14 cellular contexts compared by ENCODE assay signal in the genomic region with DNA sequence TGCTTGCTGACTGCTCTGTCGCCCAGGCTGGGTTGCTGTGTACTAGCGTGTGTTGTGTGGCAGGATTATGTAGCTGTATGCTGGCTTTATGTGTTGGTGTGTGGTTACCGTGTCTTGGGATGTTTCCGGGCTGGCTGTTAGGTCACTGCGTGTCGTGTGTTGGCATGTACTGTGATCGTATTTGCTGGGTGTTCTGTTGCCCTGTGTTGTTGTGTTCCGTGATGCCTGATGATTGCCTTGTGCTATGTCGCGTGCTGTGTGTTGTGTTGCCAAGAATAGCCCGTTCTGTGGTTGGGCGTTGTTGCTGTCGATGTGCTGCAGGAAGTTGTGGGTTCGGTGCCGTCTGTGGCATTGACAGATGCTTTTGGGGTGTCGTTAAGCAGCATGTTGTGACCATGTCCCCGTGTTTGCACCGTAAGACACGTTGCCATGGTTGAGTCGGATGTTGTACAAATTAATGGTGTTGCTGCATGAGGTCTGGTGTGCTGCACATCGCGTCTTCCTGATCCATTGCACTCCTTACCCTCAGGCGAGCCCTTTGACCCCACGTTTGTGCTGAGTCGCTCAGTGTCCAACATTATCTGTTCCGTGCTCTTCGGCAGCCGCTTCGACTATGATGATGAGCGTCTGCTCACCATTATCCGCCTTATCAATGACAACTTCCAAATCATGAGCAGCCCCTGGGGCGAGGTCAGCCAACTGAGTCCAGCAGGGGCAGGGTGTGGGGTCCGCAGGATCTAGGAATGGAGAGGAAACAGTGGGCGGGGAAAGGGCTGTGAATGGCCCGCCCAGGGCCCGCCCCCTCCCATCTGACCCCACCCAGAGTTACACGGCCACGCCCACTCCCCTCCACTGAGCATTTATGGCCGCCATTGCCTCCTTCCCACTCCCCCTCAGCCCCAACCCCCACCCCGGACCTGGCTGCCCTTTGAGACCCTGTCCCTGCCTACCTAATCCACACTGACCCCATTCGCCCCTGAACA. TPM values are rescaled to one million over a fixed set of nuclear protein-coding genes. Genes with fewer than 3 reads are reported as not detected.
DNase-seq lines count a peak whose midpoint lies in the region; ATAC-seq and TF ChIP-seq lines count a peak whose summit lies in the region.
"Not testable (repeated sequence)": the region's sequence is repeated elsewhere in the genome, so short reads cannot be mapped to it uniquely, and the experiment has no call there.
"Had no signal": no experiment of that assay in that cellular context is flagged by ENCODE, and none has a peak within 500 bp of the region (broad histone marks: within the 10 kb centered on the region; RNA-seq: fewer than 3 reads in every experiment).

No MANE protein-coding gene starts in this region.

- not testable (repeated sequence) for DNase-seq in HCT116 (ENCODE audit: low read depth, low spot score); natural killer cell treated with Interleukin-12 subunit alpha and Interleukin-12 subunit beta and Interleukin-15 and Interleukin-18, amount 100 ng/mL, for 72 hours (ENCODE audit: low spot score)
- peak; percentile 41 to 82 (median 69) for DNase-seq in T-helper 1 cell
- DNase-seq in activated CD4-positive, alpha-beta memory T cell treated with anti-CD3 and anti-CD28 coated beads, Interleukin-2, amount 10 ng/mL, durations not matched to agents 7 days and 5 days: peak; percentile 88
- peak; percentile 65 for DNase-seq in effector CD4-positive, alpha-beta T cell
- DNase-seq in stimulated activated CD8-positive, alpha-beta memory T cell treated with anti-CD3 and anti-CD28 coated beads, Interleukin-15, amount 100 ng/mL, for 48 hours (ENCODE audit: low read depth in 2 of 2): peak; percentile 16 to 19

- ATAC-seq in HCT116: peak; percentile 61
- peak; percentile 85 for ATAC-seq in activated T-helper 17 cell treated with anti-CD3 and anti-CD28 coated beads, Interleukin-2, amount 50 U/mL, for 72 hours (replicated peaks)
- peak; percentile 72 to 80 for ATAC-seq in natural killer cell treated with Interleukin-12 subunit alpha and Interleukin-12 subunit beta and Interleukin-15 and Interleukin-18, amount 100 ng/mL, for 72 hours

- peaks cover 14% of the 10 kb centered on the region for H3K27me3 Mint-ChIP-seq in activated CD4-positive, alpha-beta memory T cell treated with anti-CD3 and anti-CD28 coated beads, Interleukin-2, amount 10 ng/mL, durations not matched to agents 7 days and 5 days
- H3K27me3 Mint-ChIP-seq in activated T-helper 17 cell treated with anti-CD3 and anti-CD28 coated beads, Interleukin-2, amount 50 U/mL, for 72 hours; natural killer cell treated with Interleukin-12 subunit alpha and Interleukin-12 subunit beta and Interleukin-15 and Interleukin-18, amount 100 ng/mL, for 72 hours: not testable (repeated sequence)

- TF ChIP-seq CTCF in HCT116 (IDR thresholded peaks at IDR 0.05 in 2 of 3, conservative IDR thresholded peaks at IDR 0.05 in 1 of 3; ENCODE audit: borderline replicate concordance in 1 of 3, insufficient read depth in 1 of 3, low read depth in 2 of 3, low read length in 2 of 3): not testable (repeated sequence)

- not testable (repeated sequence) for TF ChIP-seq POLR2A in HCT116 (IDR thresholded peaks at IDR 0.05; ENCODE audit: borderline replicate concordance, extremely low read depth, insufficient read depth, insufficient read length)

- CTCF ChIA-PET in HCT116 (lab: Charles Lee): not testable (repeated sequence)
- CTCF ChIA-PET in activated CD4-positive, alpha-beta memory T cell treated with anti-CD3 and anti-CD28 coated beads, Interleukin-2, amount 10 ng/mL, durations not matched to agents 7 days and 5 days (lab: Charles Lee): interaction anchor here (1.3 kb wide), 1 partner anchor 83 kb away, joined by 3 read pairs; no protein-coding TSS in a partner anchor

- TF ChIP-seq RAD21 in HCT116 (IDR thresholded peaks at IDR 0.05; ENCODE audit: low read depth): not testable (repeated sequence)

- peak overlapping the region; percentile 47 for H3K4me3 Mint-ChIP-seq in activated CD4-positive, alpha-beta memory T cell treated with anti-CD3 and anti-CD28 coated beads, Interleukin-2, amount 10 ng/mL, durations not matched to agents 7 days and 5 days
- H3K4me3 Mint-ChIP-seq in activated T-helper 17 cell treated with anti-CD3 and anti-CD28 coated beads, Interleukin-2, amount 50 U/mL, for 72 hours: peak overlapping the region; percentile 52
- H3K4me3 Mint-ChIP-seq in natural killer cell treated with Interleukin-12 subunit alpha and Interleukin-12 subunit beta and Interleukin-15 and Interleukin-18, amount 100 ng/mL, for 72 hours: peak overlapping the region; percentile 83

- not testable (repeated sequence) for BruUV-seq in HCT116 (replicated peaks; lab: Mats Ljungman, UMichigan)

- H3K4me1 ChIP-seq in HCT116 (ENCODE audit: control insufficient read depth in 1 of 2, insufficient read depth in 2 of 2, low read length in 2 of 2): not testable (repeated sequence)

- H3K9me2 ChIP-seq in HCT116 (ENCODE audit: insufficient read depth): not testable (repeated sequence)

- H3K27ac ChIP-seq in HCT116 (ENCODE audit: low read depth, low read length): not testable (repeated sequence)

- H3K4me1 Mint-ChIP-seq in activated CD4-positive, alpha-beta memory T cell treated with anti-CD3 and anti-CD28 coated beads, Interleukin-2, amount 10 ng/mL, durations not matched to agents 7 days and 5 days: peaks cover 32% of the 10 kb centered on the region
- peaks cover 10% of the 10 kb centered on the region for H3K4me1 Mint-ChIP-seq in activated T-helper 17 cell treated with anti-CD3 and anti-CD28 coated beads, Interleukin-2, amount 50 U/mL, for 72 hours
- peaks cover 34 to 43% of the 10 kb centered on the region in 2 donors for H3K4me1 Mint-ChIP-seq in natural killer cell treated with Interleukin-12 subunit alpha and Interleukin-12 subunit beta and Interleukin-15 and Interleukin-18, amount 100 ng/mL, for 72 hours (ENCODE audit: low read depth in 2 of 2)

- H3K27ac Mint-ChIP-seq in activated CD4-positive, alpha-beta memory T cell treated with anti-CD3 and anti-CD28 coated beads, Interleukin-2, amount 10 ng/mL, durations not matched to agents 7 days and 5 days: peak overlapping the region; percentile 92
- H3K27ac Mint-ChIP-seq in activated T-helper 17 cell treated with anti-CD3 and anti-CD28 coated beads, Interleukin-2, amount 50 U/mL, for 72 hours: peak overlapping the region; percentile 35
- H3K27ac Mint-ChIP-seq in natural killer cell treated with Interleukin-12 subunit alpha and Interleukin-12 subunit beta and Interleukin-15 and Interleukin-18, amount 100 ng/mL, for 72 hours: peak overlapping the region; percentile 18 to 69

- H3K27me3 ChIP-seq in HCT116 (ENCODE audit: insufficient read depth, low read length): not testable (repeated sequence)

- H2AFZ ChIP-seq in HCT116 (ENCODE audit: low read depth, low read length, poor library complexity, severe bottlenecking): not testable (repeated sequence)

- POLR2A ChIA-PET in HCT116 (lab: Charles Lee); activated CD4-positive, alpha-beta memory T cell treated with anti-CD3 and anti-CD28 coated beads, Interleukin-2, amount 10 ng/mL, durations not matched to agents 7 days and 5 days (lab: Charles Lee): not testable (repeated sequence)

- intact Hi-C loops in HCT116 (cut with micrococcal nuclease): not testable (repeated sequence)

- not testable (repeated sequence) for H3K36me3 Mint-ChIP-seq in activated CD4-positive, alpha-beta memory T cell treated with anti-CD3 and anti-CD28 coated beads, Interleukin-2, amount 10 ng/mL, durations not matched to agents 7 days and 5 days (ENCODE audit: low read depth); activated T-helper 17 cell treated with anti-CD3 and anti-CD28 coated beads, Interleukin-2, amount 50 U/mL, for 72 hours (ENCODE audit: low read depth); natural killer cell treated with Interleukin-12 subunit alpha and Interleukin-12 subunit beta and Interleukin-15 and Interleukin-18, amount 100 ng/mL, for 72 hours

- not testable (repeated sequence) for H3K9me3 Mint-ChIP-seq in activated CD4-positive, alpha-beta memory T cell treated with anti-CD3 and anti-CD28 coated beads, Interleukin-2, amount 10 ng/mL, durations not matched to agents 7 days and 5 days; activated T-helper 17 cell treated with anti-CD3 and anti-CD28 coated beads, Interleukin-2, amount 50 U/mL, for 72 hours; natural killer cell treated with Interleukin-12 subunit alpha and Interleukin-12 subunit beta and Interleukin-15 and Interleukin-18, amount 100 ng/mL, for 72 hours

- H4K20me1 ChIP-seq in HCT116 (ENCODE audit: insufficient read depth): not testable (repeated sequence)

- not testable (repeated sequence) for H3K4me2 ChIP-seq in HCT116 (ENCODE audit: low read length)

- H3K36me3 ChIP-seq in HCT116 (ENCODE audit: control insufficient read depth in 1 of 2, insufficient read depth in 2 of 2, low read length in 2 of 2): not testable (repeated sequence)

- H3K9me3 ChIP-seq in HCT116 (ENCODE audit: control insufficient read depth in 1 of 2, insufficient read depth in 1 of 2, low read depth in 1 of 2, low read length in 2 of 2): not testable (repeated sequence)

- RAD21 ChIA-PET in HCT116 (lab: Charles Lee; ENCODE audit: low non-redundant PET in 1 of 2, low total read pairs in 2 of 2, uncharacterized antibody in 2 of 2, unreplicated experiment in 2 of 2): not testable (repeated sequence)

- not testable (repeated sequence) for H3K79me2 ChIP-seq in HCT116 (ENCODE audit: insufficient read depth, low read length)

- H3K9ac ChIP-seq in HCT116 (ENCODE audit: low read length): not testable (repeated sequence)

- H3K4me3 ChIP-seq in HCT116 (replicated peaks in 1 of 2; ENCODE audit: low read depth in 1 of 2, low read length in 2 of 2): not testable (repeated sequence)

RNA-seq across cellular contexts. Expression of a gene that starts 7.0 kb away (rescaled TPM):
- total RNA-seq in HCT116 (2021; ENCODE audit: unreplicated experiment): not detected
- polyA plus RNA-seq in HCT116 (2012): 0.14 and 0.21 TPM in 2 replicates
- not detected for total RNA-seq in activated CD4-positive, alpha-beta memory T cell treated with anti-CD3 and anti-CD28 coated beads, Interleukin-2, amount 10 ng/mL, durations not matched to agents 7 days and 5 days
- under 1 TPM in 1 of 2 donors, not detected in 1; 0.28 TPM for total RNA-seq in activated T-helper 17 cell treated with anti-CD3 and anti-CD28 coated beads, Interleukin-2, amount 50 U/mL, for 72 hours
- total RNA-seq in natural killer cell treated with Interleukin-12 subunit alpha and Interleukin-12 subunit beta and Interleukin-15 and Interleukin-18, amount 100 ng/mL, for 72 hours: not detected
- total RNA-seq: dorsolateral prefrontal cortex; heart left ventricle; IMR-90; ovary; T-helper 1 cell treated with Interleukin-12 subunit alpha and Interleukin-12 subunit beta and Interleukin-4 antibody, amounts not matched to agents 30 ng/mL and 1 ng/mL, for 36 hours had no signal
- polyA plus RNA-seq: BJ, heart left ventricle, IMR-90, keratinocyte, ovary had no signal

RNA-seq across cellular contexts. Expression of a gene that starts 33.0 kb away (rescaled TPM):
- not detected for total RNA-seq in HCT116 (2021; ENCODE audit: unreplicated experiment)
- not detected in 2 replicates for polyA plus RNA-seq in HCT116 (2012)
- total RNA-seq in activated CD4-positive, alpha-beta memory T cell treated with anti-CD3 and anti-CD28 coated beads, Interleukin-2, amount 10 ng/mL, durations not matched to agents 7 days and 5 days: not detected
- total RNA-seq in activated T-helper 17 cell treated with anti-CD3 and anti-CD28 coated beads, Interleukin-2, amount 50 U/mL, for 72 hours: not detected
- not detected for total RNA-seq in natural killer cell treated with Interleukin-12 subunit alpha and Interleukin-12 subunit beta and Interleukin-15 and Interleukin-18, amount 100 ng/mL, for 72 hours
- total RNA-seq: dorsolateral prefrontal cortex; heart left ventricle; IMR-90; ovary; T-helper 1 cell treated with Interleukin-12 subunit alpha and Interleukin-12 subunit beta and Interleukin-4 antibody, amounts not matched to agents 30 ng/mL and 1 ng/mL, for 36 hours had no signal
- polyA plus RNA-seq: BJ, heart left ventricle, IMR-90, keratinocyte, ovary had no signal

Comparison
In these comparisons a context has a peak if more than half of its experiments do, and no peak if none do; other contexts are left out.
1. H3K27ac Mint-ChIP-seq: peak in every context shown above with its lines; median percentile 92 in activated CD4-positive, alpha-beta memory T cell treated with anti-CD3 and anti-CD28 coated beads, Interleukin-2, amount 10 ng/mL, durations not matched to agents 7 days and 5 days; 44 in natural killer cell treated with Interleukin-12 subunit alpha and Interleukin-12 subunit beta and Interleukin-15 and Interleukin-18, amount 100 ng/mL, for 72 hours; 35 in activated T-helper 17 cell treated with anti-CD3 and anti-CD28 coated beads, Interleukin-2, amount 50 U/mL, for 72 hours.